8 cellular contexts compared by ENCODE assay signal in genomic region chr10:133260895-133261725, GRCh38. TPM values are rescaled to one million over a fixed set of nuclear protein-coding genes. Genes with fewer than 3 reads are reported as not detected.
DNase-seq lines count a peak whose midpoint lies in the region; ATAC-seq, FAIRE-seq and TF ChIP-seq lines count a peak whose summit lies in the region.

No MANE protein-coding gene starts in this region.

- H3K4me1 ChIP-seq in A549: peaks cover 61% of the 10 kb centered on the region
- H3K4me1 ChIP-seq in PC-9 (replicated peaks; ENCODE audit: insufficient read depth): peaks cover 41% of the 10 kb centered on the region

- no peaks in the 10 kb centered on the region for H3K36me3 ChIP-seq in PC-9 (ENCODE audit: low read depth)

- H3F3A ChIP-seq in PC-9 (ENCODE audit: insufficient read depth, low read depth): peaks cover 9% of the 10 kb centered on the region; the same call in 1 of the 2 replicates

- H2AFZ ChIP-seq in PC-9: no peak overlapping the region

- H3K27ac ChIP-seq in A549: peak overlapping the region; percentile 99
- no peak overlapping the region for H3K27ac ChIP-seq in PC-9

- POLR2A ChIA-PET in A549 (lab: Yijun Ruan, JAX) (no interaction called here), PC-9 (lab: Charles Lee; ENCODE audit: unreplicated experiment) (interaction anchor here (0.5 kb wide), 1 partner anchor 47 kb away, joined by 4 read pairs; no protein-coding TSS in a partner anchor)

- H4K20me1 ChIP-seq in PC-9 (ENCODE audit: insufficient read depth): no peaks in the 10 kb centered on the region

- TF ChIP-seq CTCF in A549 (IDR thresholded peaks at IDR 0.05) (no peak), PC-9 (conservative IDR thresholded peaks at IDR 0.05) (no peak)

- TSS peak; percentile 43 for BruUV-seq in PC-9 (replicated peaks; lab: Mats Ljungman, UMichigan)

- intact Hi-C loops in PC-9 (cut with micrococcal nuclease; ENCODE audit: unreplicated experiment): no loop called here
- intact Hi-C loops in posterior cingulate gyrus (cut with DNase I): no loop called here

- ATAC-seq in A549 (peak; percentile 39 to 65), GM18502 (IDR thresholded peaks at IDR 0.05; ENCODE audit: poor library complexity, unreplicated experiment) (peak; percentile 59), HG02885 (IDR thresholded peaks at IDR 0.05; ENCODE audit: poor library complexity, unreplicated experiment) (peak; percentile 55)

- CTCF ChIA-PET in A549 (lab: Yijun Ruan, JAX) (interaction anchor here (1.6 kb wide), 1 partner anchor 68 kb away, joined by 5 read pairs; no protein-coding TSS in a partner anchor), PC-9 (lab: Charles Lee) (no interaction called here)

- no peak for FAIRE-seq in A549 (lab: Jason Lieb, UNC)

- H3K4me3 ChIP-seq in A549 (peak overlapping the region; percentile 89), PC-9 (peak overlapping the region; percentile 55)

- DNase-seq in A549 (ENCODE audit: low read depth in 1 of 2, low spot score in 1 of 2) (peak; percentile 60 to 73), PC-9 (peak in 1 of 2 experiments; percentile 46), germinal center (ENCODE audit: low spot score) (peak; percentile 74), posterior cingulate gyrus (peak in 7 of 10 donors; percentile 24 to 92 (median 29)), cerebellar cortex (ENCODE audit: low spot score) (no peak)
- peak; percentile 41 for DNase-seq in activated effector memory CD4-positive, alpha-beta T cell treated with Interleukin-2 at 50 U/mL for 16 hours

- no peaks in the 10 kb centered on the region for H3K9me3 ChIP-seq in A549
- no peaks in the 10 kb centered on the region for H3K9me3 ChIP-seq in PC-9 (ENCODE audit: insufficient read depth, low read depth)

- no peaks in the 10 kb centered on the region for H3K9me2 ChIP-seq in PC-9 (ENCODE audit: insufficient read depth)

- no peak for TF ChIP-seq RAD21 in A549 (conservative IDR thresholded peaks at IDR 0.05 in 1 of 2, IDR thresholded peaks at IDR 0.05 in 1 of 2)

- TF ChIP-seq POLR2A in A549 (IDR thresholded peaks at IDR 0.05; ENCODE audit: low read length): peak; percentile 39

- no peaks in the 10 kb centered on the region for H3K27me3 ChIP-seq in PC-9 (ENCODE audit: insufficient read depth, low read depth)

- H3K4me2 ChIP-seq in A549 (peak overlapping the region; percentile 94), PC-9 (peak overlapping the region; percentile 86)

- no peak for TF ChIP-seq EP300 in A549 (IDR thresholded peaks at IDR 0.05)

- WGBS in A549 (ENCODE audit: missing lambda C conversion rate): 57% methylated on average over 15 of the region's 50 CpGs

- H3K79me2 ChIP-seq in PC-9 (ENCODE audit: low read depth): no peaks in the 10 kb centered on the region

TF ChIP-seq in A549, 52 proteins besides CTCF, POLR2A, EP300 and RAD21:
- TF ChIP-seq HOXB5 (CRISPR knock-in tag; IDR thresholded peaks at IDR 0.05) (no peak), NPAS2 (CRISPR knock-in tag; IDR thresholded peaks at IDR 0.05; ENCODE audit: borderline replicate concordance) (no peak), MYC (IDR thresholded peaks at IDR 0.05; ENCODE audit: borderline replicate concordance, low read length) (peak; percentile 23; the same call in 1 of the 2 replicates), HES2 (IDR thresholded peaks at IDR 0.05) (no peak), CHD4 (IDR thresholded peaks at IDR 0.05; ENCODE audit: borderline replicate concordance) (no peak), MAFK (IDR thresholded peaks at IDR 0.05; ENCODE audit: partially characterized antibody) (no peak), MAX (IDR thresholded peaks at IDR 0.05) (peak; percentile 71)

RNA-seq across cellular contexts. Expression of gene ADAM8, which starts 15.6 kb away (rescaled TPM):
- polyA plus RNA-seq in A549 (2011; rRNA removed) (1.4 TPM in 2 replicates), A549 (2017; fragmentation: RNase III; extraction: RNeasy Plus Mini Kit Qiagen cat#74134 plus additional on column Dnase treatment) (4.1 to 5.2 TPM (median 4.4 TPM) in 3 replicates)
- 2.2 and 4.0 TPM in 2 replicates for polyA plus RNA-seq in A549 (2012; cell fraction: cytosol; rRNA removed)
- 39.8 and 45.3 TPM in 2 replicates for polyA plus RNA-seq in A549 (2012; cell fraction: nucleus; rRNA removed)
- 0.66 and 1.2 TPM in 2 replicates for polyA minus RNA-seq in A549 (2011; rRNA and poly(A)+ RNA removed)
- total RNA-seq in PC-9 (2021): 18.3 and 31.5 TPM in 2 replicates

RNA-seq across cellular contexts. Expression of gene VENTX, which starts 23.5 kb away (rescaled TPM):
- not detected in 2 replicates for polyA plus RNA-seq in A549 (2011; rRNA removed)
- polyA plus RNA-seq in A549 (2012; cell fraction: cytosol; rRNA removed): not detected in 2 replicates
- not detected in 2 replicates for polyA plus RNA-seq in A549 (2012; cell fraction: nucleus; rRNA removed)
- polyA plus RNA-seq in A549 (2017; fragmentation: RNase III; extraction: RNeasy Plus Mini Kit Qiagen cat#74134 plus additional on column Dnase treatment): not detected in 3 replicates
- not detected in 2 replicates for polyA minus RNA-seq in A549 (2011; rRNA and poly(A)+ RNA removed)
- not detected in 2 replicates for total RNA-seq in PC-9 (2021)

RNA-seq across cellular contexts. Expression of gene UTF1, which starts 31.1 kb away (rescaled TPM):
- not detected in 2 replicates for polyA plus RNA-seq in A549 (2011; rRNA removed)
- not detected in 2 replicates for polyA plus RNA-seq in A549 (2012; cell fraction: cytosol; rRNA removed)
- polyA plus RNA-seq in A549 (2012; cell fraction: nucleus; rRNA removed): not detected in 2 replicates
- polyA plus RNA-seq in A549 (2017; fragmentation: RNase III; extraction: RNeasy Plus Mini Kit Qiagen cat#74134 plus additional on column Dnase treatment): not detected in 3 replicates
- polyA minus RNA-seq in A549 (2011; rRNA and poly(A)+ RNA removed): not detected in 2 replicates
- total RNA-seq in PC-9 (2021): not detected in 2 replicates

RNA-seq across cellular contexts. Expression of gene TUBGCP2, which starts 47.6 kb away (rescaled TPM):
- polyA plus RNA-seq in A549 (2011; rRNA removed) (44.5 and 44.9 TPM in 2 replicates), A549 (2017; fragmentation: RNase III; extraction: RNeasy Plus Mini Kit Qiagen cat#74134 plus additional on column Dnase treatment) (32.5 to 35.0 TPM (median 33.6 TPM) in 3 replicates)
- polyA plus RNA-seq in A549 (2012; cell fraction: cytosol; rRNA removed): 35.7 and 43.6 TPM in 2 replicates
- polyA plus RNA-seq in A549 (2012; cell fraction: nucleus; rRNA removed): 68.0 and 91.7 TPM in 2 replicates
- 57.5 and 75.3 TPM in 2 replicates for polyA minus RNA-seq in A549 (2011; rRNA and poly(A)+ RNA removed)
- total RNA-seq in PC-9 (2021): 40.7 and 52.8 TPM in 2 replicates

RNA-seq across cellular contexts. Expression of gene ZNF511, which starts 47.6 kb away (rescaled TPM):
- polyA plus RNA-seq in A549 (2011; rRNA removed) (39.4 and 40.2 TPM in 2 replicates), A549 (2017; fragmentation: RNase III; extraction: RNeasy Plus Mini Kit Qiagen cat#74134 plus additional on column Dnase treatment) (41.1 to 43.6 TPM (median 41.7 TPM) in 3 replicates)
- 95.1 and 97.8 TPM in 2 replicates for polyA plus RNA-seq in A549 (2012; cell fraction: cytosol; rRNA removed)
- polyA plus RNA-seq in A549 (2012; cell fraction: nucleus; rRNA removed): 61.6 and 72.9 TPM in 2 replicates
- 22.7 and 23.3 TPM in 2 replicates for polyA minus RNA-seq in A549 (2011; rRNA and poly(A)+ RNA removed)
- total RNA-seq in PC-9 (2021): 40.1 and 44.7 TPM in 2 replicates
